ENCODE assay signal across 19 cellular contexts in genomic region chr4:150325872-150326271, GRCh38.
DNase-seq lines count a peak whose midpoint lies in the region; ATAC-seq and TF ChIP-seq lines count a peak whose summit lies in the region.
"Had no signal": no experiment of that assay in that cellular context is flagged by ENCODE, and none has a peak within 500 bp of the region (broad histone marks: within the 10 kb centered on the region; RNA-seq: fewer than 3 reads in every experiment).

No MANE protein-coding gene starts in this region.

- TF ChIP-seq CTCF in GM10266 (IDR thresholded peaks at IDR 0.05; ENCODE audit: control insufficient read depth, insufficient read depth, low read depth, missing control alignments) (no peak), neural progenitor cell (IDR thresholded peaks at IDR 0.05) (no peak)

- peaks cover 5% of the 10 kb centered on the region for H3K36me3 Mint-ChIP-seq in neural progenitor cell

- ATAC-seq in GM19397 (IDR thresholded peaks at IDR 0.05; ENCODE audit: unreplicated experiment) (peak; percentile 96), HG02852 (IDR thresholded peaks at IDR 0.05; ENCODE audit: unreplicated experiment) (peak; percentile 96), HG03575 (IDR thresholded peaks at IDR 0.05; ENCODE audit: extremely low read depth, insufficient number of reproducible peaks, low FRiP score, unreplicated experiment) (peak; percentile 76), Right ventricle myocardium superior (ENCODE audit: poor library complexity) (no peak), GM19324 (IDR thresholded peaks at IDR 0.05; ENCODE audit: low FRiP score, unreplicated experiment) (no peak)
- ATAC-seq: body of pancreas; GM23338; Panc1; stimulated activated memory B cell treated with anti-CD40 and anti-IgM and Interleukin-4, amounts not matched to agents 10 μg/mL and 1 μg/mL and 100 μg/mL, for 72 hours had no signal

- no peaks in the 10 kb centered on the region for H3K9me3 Mint-ChIP-seq in neural progenitor cell
- H3K9me3 Mint-ChIP-seq: activated CD4-positive, alpha-beta T cell treated with anti-CD3 and anti-CD28 coated beads, Interleukin-2, amount 10 ng/mL, durations not matched to agents 24 days and 14 days; GM23338; stimulated activated memory B cell treated with anti-CD40 and anti-IgM and Interleukin-4, amounts not matched to agents 10 μg/mL and 1 μg/mL and 100 μg/mL, for 72 hours had no signal

- H2AFZ ChIP-seq in neural progenitor cell (replicated peaks): no peak overlapping the region
- H2AFZ ChIP-seq: GM23338 had no signal

- H4K20me1 ChIP-seq in neural progenitor cell (ENCODE audit: low read depth): no peaks in the 10 kb centered on the region

- H3K27ac ChIP-seq in neural progenitor cell: no peak overlapping the region
- H3K27ac ChIP-seq: body of pancreas, uterus had no signal

- H3K27ac Mint-ChIP-seq in neural progenitor cell: no peak overlapping the region
- H3K27ac Mint-ChIP-seq: activated CD4-positive, alpha-beta T cell treated with anti-CD3 and anti-CD28 coated beads, Interleukin-2, amount 10 ng/mL, durations not matched to agents 24 days and 14 days; GM23338; stimulated activated memory B cell treated with anti-CD40 and anti-IgM and Interleukin-4, amounts not matched to agents 10 μg/mL and 1 μg/mL and 100 μg/mL, for 72 hours had no signal

- no peak overlapping the region for H3K9ac ChIP-seq in neural progenitor cell

- DNase-seq in GM10266 (ENCODE audit: extremely low spot score) (peak; percentile 7), Right ventricle myocardium superior (no peak), neural progenitor cell (ENCODE audit: low spot score) (no peak), H4 (ENCODE audit: low spot score) (no peak)
- DNase-seq: activated CD4-positive, alpha-beta T cell treated with anti-CD3 and anti-CD28 coated beads, Interleukin-2, amount 10 ng/mL, durations not matched to agents 24 days and 14 days; activated effector memory CD4-positive, alpha-beta T cell treated with Interleukin-2 at 50 U/mL for 16 hours; body of pancreas; effector CD8-positive, alpha-beta T cell; kidney glomerular epithelial cell; NCI-H226; stimulated activated CD4-positive, alpha-beta T cell treated with anti-CD3 and anti-CD28 coated beads, Interleukin-4, amount 100 ng/mL, for 1 hour; uterus had no signal

- no peaks in the 10 kb centered on the region for H3K36me3 ChIP-seq in neural progenitor cell
- H3K36me3 ChIP-seq: uterus had no signal

- no peak overlapping the region for H3K4me3 ChIP-seq in neural progenitor cell
- H3K4me3 ChIP-seq: body of pancreas, GM23338, uterus had no signal

- no peaks in the 10 kb centered on the region for H3K27me3 ChIP-seq in neural progenitor cell
- H3K27me3 ChIP-seq: body of pancreas, uterus had no signal

- H3K4me3 Mint-ChIP-seq in neural progenitor cell: no peak overlapping the region
- H3K4me3 Mint-ChIP-seq: activated CD4-positive, alpha-beta T cell treated with anti-CD3 and anti-CD28 coated beads, Interleukin-2, amount 10 ng/mL, durations not matched to agents 24 days and 14 days; GM23338; stimulated activated memory B cell treated with anti-CD40 and anti-IgM and Interleukin-4, amounts not matched to agents 10 μg/mL and 1 μg/mL and 100 μg/mL, for 72 hours had no signal

- H3K4me1 Mint-ChIP-seq in neural progenitor cell: peaks cover 16% of the 10 kb centered on the region
- H3K4me1 Mint-ChIP-seq: activated CD4-positive, alpha-beta T cell treated with anti-CD3 and anti-CD28 coated beads, Interleukin-2, amount 10 ng/mL, durations not matched to agents 24 days and 14 days had no signal

- intact Hi-C loops in Right ventricle myocardium superior (cut with DNase I): no loop called here

- H3K4me1 ChIP-seq in neural progenitor cell: peaks cover 52% of the 10 kb centered on the region
- H3K4me1 ChIP-seq: body of pancreas, uterus had no signal

- peaks cover 6% of the 10 kb centered on the region for H3F3A ChIP-seq in neural progenitor cell (ENCODE audit: low read depth)

- no peak overlapping the region for H3K4me2 ChIP-seq in neural progenitor cell
- H3K4me2 ChIP-seq: GM23338 had no signal

- no peaks in the 10 kb centered on the region for H3K9me3 ChIP-seq in neural progenitor cell (ENCODE audit: low read depth)
- H3K9me3 ChIP-seq: body of pancreas, uterus had no signal

- no peaks in the 10 kb centered on the region for H3K79me2 ChIP-seq in neural progenitor cell (ENCODE audit: low read depth)

- no peaks in the 10 kb centered on the region for H3K27me3 Mint-ChIP-seq in neural progenitor cell (ENCODE audit: insufficient read depth, low read depth)
- H3K27me3 Mint-ChIP-seq: activated CD4-positive, alpha-beta T cell treated with anti-CD3 and anti-CD28 coated beads, Interleukin-2, amount 10 ng/mL, durations not matched to agents 24 days and 14 days; stimulated activated memory B cell treated with anti-CD40 and anti-IgM and Interleukin-4, amounts not matched to agents 10 μg/mL and 1 μg/mL and 100 μg/mL, for 72 hours had no signal

Comparison
In these comparisons a context has a peak if more than half of its experiments do, and no peak if none do; other contexts are left out.
1. ATAC-seq: peak in GM19397 (single experiment), HG02852 (single experiment) and HG03575 (single experiment); none in Right ventricle myocardium superior (single experiment) and GM19324 (single experiment).